1 cellular context compared by ENCODE assay signal in the genomic region with DNA sequence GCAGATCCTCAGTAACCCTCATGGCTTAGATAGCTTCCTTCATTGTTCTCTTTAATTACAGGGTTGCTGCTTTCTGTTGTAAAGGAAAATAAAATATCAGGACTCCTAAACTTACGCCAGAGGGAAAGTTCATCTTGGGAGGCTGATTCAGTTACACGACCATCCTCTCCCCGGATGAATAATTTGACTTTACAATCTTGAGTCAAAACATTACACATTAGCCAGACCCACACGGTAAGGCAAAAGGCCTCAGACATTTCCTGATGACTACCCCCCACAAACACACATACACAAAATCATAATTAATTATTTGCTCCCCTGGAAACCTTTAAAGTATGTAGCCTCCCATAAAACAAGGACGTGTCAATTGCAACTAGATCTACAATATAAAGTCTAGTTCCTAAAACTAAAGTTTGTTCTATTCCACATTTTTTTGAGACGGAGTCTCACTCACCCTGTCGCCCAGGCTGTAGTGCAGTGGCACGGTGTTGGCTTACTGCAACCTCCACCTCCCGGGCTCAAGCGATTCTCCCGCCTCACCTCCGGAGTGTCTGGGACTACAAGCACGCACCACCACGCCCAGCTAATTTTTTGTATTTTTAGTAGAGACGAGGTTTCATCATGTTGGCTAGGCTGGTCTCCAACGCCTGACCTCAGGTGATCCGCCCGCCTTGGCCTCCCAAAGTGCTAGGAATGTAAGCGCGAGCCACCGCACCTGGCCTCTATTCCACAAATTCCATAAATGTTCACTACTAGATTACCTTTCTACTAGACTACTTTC.
TF ChIP-seq lines count a peak whose summit lies in the region.

No MANE protein-coding gene starts in this region.

TF ChIP-seq in endothelial cell of umbilical vein, 7 proteins besides CTCF, POLR2A, EP300 and RAD21:
- no peak for TF ChIP-seq FOS (IDR thresholded peaks at IDR 0.05; ENCODE audit: borderline replicate concordance, insufficient read depth, low read length)
- TF ChIP-seq, protein P1, sequence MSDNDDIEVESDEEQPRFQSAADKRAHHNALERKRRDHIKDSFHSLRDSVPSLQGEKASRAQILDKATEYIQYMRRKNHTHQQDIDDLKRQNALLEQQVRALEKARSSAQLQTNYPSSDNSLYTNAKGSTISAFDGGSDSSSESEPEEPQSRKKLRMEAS (IDR thresholded peaks at IDR 0.05; ENCODE audit: insufficient read depth, insufficient read length), result no peak
- no peak for TF ChIP-seq POLR2AphosphoS5 (IDR thresholded peaks at IDR 0.05; ENCODE audit: insufficient read depth, low read depth, low read length)
- TF ChIP-seq GATA2 (IDR thresholded peaks at IDR 0.05; ENCODE audit: insufficient read depth, insufficient read length, low read depth, low read length), result no peak
- no peak for TF ChIP-seq MYC (IDR thresholded peaks at IDR 0.05; ENCODE audit: low read depth, low read length)
- no peak for TF ChIP-seq EZH2 (IDR thresholded peaks at IDR 0.05; ENCODE audit: borderline replicate concordance, low read depth, low read length, severe bottlenecking)
- TF ChIP-seq JUN (IDR thresholded peaks at IDR 0.05; ENCODE audit: borderline replicate concordance, insufficient read depth, insufficient read length, low read depth), result no peak
